In the genomic region with DNA sequence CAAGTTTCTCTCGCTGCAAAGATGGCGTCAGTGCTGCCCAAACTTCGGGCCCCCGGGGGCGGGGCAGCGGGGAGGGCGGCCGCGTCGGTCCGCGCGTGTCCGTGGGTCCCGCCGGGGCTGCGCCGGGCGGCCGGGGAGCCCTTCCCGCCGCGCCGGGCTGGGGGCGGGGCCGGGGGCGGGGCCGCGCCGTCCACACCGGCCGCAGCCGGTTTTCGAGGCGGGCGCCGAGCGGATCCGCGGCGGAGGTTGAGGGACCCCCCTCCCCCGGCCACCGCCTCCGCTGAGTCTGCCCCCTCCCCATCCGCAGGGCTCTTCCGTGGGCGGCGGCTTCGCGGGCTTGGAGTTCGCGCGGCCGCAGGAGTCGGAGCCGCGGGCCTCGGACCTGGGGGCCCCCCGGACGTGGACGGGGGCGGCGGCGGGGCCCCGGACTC, we compare ENCODE assay signal across 8 cellular contexts. TPM values are rescaled to one million over a fixed set of nuclear protein-coding genes. Genes with fewer than 3 reads are reported as not detected.
DNase-seq lines count a peak whose midpoint lies in the region; ATAC-seq and TF ChIP-seq lines count a peak whose summit lies in the region.

No MANE protein-coding gene starts in this region.

- peak; percentile 41 to 62 for ATAC-seq in natural killer cell treated with Interleukin-12 subunit alpha and Interleukin-12 subunit beta and Interleukin-15 and Interleukin-18, amount 100 ng/mL, for 72 hours
- no peak for ATAC-seq in GM18870 (IDR thresholded peaks at IDR 0.05; ENCODE audit: unreplicated experiment)

- H3K4me3 ChIP-seq in NB4 (ENCODE audit: low read depth, low read length) (peak overlapping the region; percentile 74), fibroblast of the aortic adventitia (ENCODE audit: low read depth, low read length) (peak overlapping the region; percentile 78)

- no peaks in the 10 kb centered on the region for H3K9me3 Mint-ChIP-seq in natural killer cell treated with Interleukin-12 subunit alpha and Interleukin-12 subunit beta and Interleukin-15 and Interleukin-18, amount 100 ng/mL, for 72 hours

- DNase-seq in GM13977 (ENCODE audit: low spot score) = peak; percentile 80
- DNase-seq in NB4 (ENCODE audit: low read depth) = peak; percentile 76
- peak; percentile 53 for DNase-seq in activated T-helper 1 cell treated with Interleukin-2 at 50 U/mL for 16 hours (ENCODE audit: low read depth)
- DNase-seq in fibroblast of the aortic adventitia (ENCODE audit: low read depth) = peak; percentile 22
- no peak for DNase-seq in natural killer cell treated with Interleukin-12 subunit alpha and Interleukin-12 subunit beta and Interleukin-15 and Interleukin-18, amount 100 ng/mL, for 72 hours (ENCODE audit: low spot score)
- DNase-seq in middle frontal gyrus (ENCODE audit: extremely low spot score, low spot score) = no peak

- H3K27ac ChIP-seq in 22Rv1 = peak overlapping the region; percentile 98

- TF ChIP-seq CTCF in 22Rv1 (IDR thresholded peaks at IDR 0.05) (no peak), GM13977 (IDR thresholded peaks at IDR 0.05; ENCODE audit: extremely low read depth, insufficient read depth, missing control alignments) (no peak), NB4 (IDR thresholded peaks at IDR 0.05; ENCODE audit: low read depth, low read length) (no peak), fibroblast of the aortic adventitia (IDR thresholded peaks at IDR 0.05; ENCODE audit: insufficient read depth, low read length) (no peak)

- in situ Hi-C loops in GM13977 (cut with MboI; ENCODE audit: low pct_unique_long_range_greater_than_20kb, low sequenced_read_pairs, unreplicated experiment) = no loop called here

- peaks cover 12 to 15% of the 10 kb centered on the region in 2 donors for H3K4me1 Mint-ChIP-seq in natural killer cell treated with Interleukin-12 subunit alpha and Interleukin-12 subunit beta and Interleukin-15 and Interleukin-18, amount 100 ng/mL, for 72 hours (ENCODE audit: low read depth in 2 of 2)

- no peaks in the 10 kb centered on the region for H3K36me3 Mint-ChIP-seq in natural killer cell treated with Interleukin-12 subunit alpha and Interleukin-12 subunit beta and Interleukin-15 and Interleukin-18, amount 100 ng/mL, for 72 hours

- H3K27me3 Mint-ChIP-seq in natural killer cell treated with Interleukin-12 subunit alpha and Interleukin-12 subunit beta and Interleukin-15 and Interleukin-18, amount 100 ng/mL, for 72 hours = no peaks in the 10 kb centered on the region

- no peak overlapping the region for H3K27ac Mint-ChIP-seq in natural killer cell treated with Interleukin-12 subunit alpha and Interleukin-12 subunit beta and Interleukin-15 and Interleukin-18, amount 100 ng/mL, for 72 hours

- TF ChIP-seq POLR2A in NB4 (IDR thresholded peaks at IDR 0.05; ENCODE audit: extremely low read depth, insufficient read length) = no peak

- no peak overlapping the region for H3K4me3 Mint-ChIP-seq in natural killer cell treated with Interleukin-12 subunit alpha and Interleukin-12 subunit beta and Interleukin-15 and Interleukin-18, amount 100 ng/mL, for 72 hours

RNA-seq across cellular contexts. Expression of a gene that starts 0.5 kb away (rescaled TPM):
- 31.9 and 39.2 TPM in 2 replicates for total RNA-seq in fibroblast of the aortic adventitia (ENCODE audit: low replicate concordance)
- 10 to 100 TPM; 21.0 to 31.1 TPM for total RNA-seq in natural killer cell treated with Interleukin-12 subunit alpha and Interleukin-12 subunit beta and Interleukin-15 and Interleukin-18, amount 100 ng/mL, for 72 hours

RNA-seq across cellular contexts. Expression of a gene that starts 3.6 kb away (rescaled TPM):
- total RNA-seq in fibroblast of the aortic adventitia (ENCODE audit: low replicate concordance) = 1.7 and 2.1 TPM in 2 replicates
- 10 to 100 TPM in 1 of 2 donors, 1 to 10 TPM in 1; 9.3 to 15.7 TPM for total RNA-seq in natural killer cell treated with Interleukin-12 subunit alpha and Interleukin-12 subunit beta and Interleukin-15 and Interleukin-18, amount 100 ng/mL, for 72 hours

RNA-seq across cellular contexts. Expression of a gene that starts 32.2 kb away (rescaled TPM):
- total RNA-seq in fibroblast of the aortic adventitia (ENCODE audit: low replicate concordance) = 11.8 and 15.8 TPM in 2 replicates
- total RNA-seq in natural killer cell treated with Interleukin-12 subunit alpha and Interleukin-12 subunit beta and Interleukin-15 and Interleukin-18, amount 100 ng/mL, for 72 hours = 10 to 100 TPM; 40.8 to 53.0 TPM

RNA-seq across cellular contexts. Expression of a gene that starts 32.3 kb away (rescaled TPM):
- total RNA-seq in fibroblast of the aortic adventitia (ENCODE audit: low replicate concordance) = 25.7 and 30.6 TPM in 2 replicates
- total RNA-seq in natural killer cell treated with Interleukin-12 subunit alpha and Interleukin-12 subunit beta and Interleukin-15 and Interleukin-18, amount 100 ng/mL, for 72 hours = 10 to 100 TPM; 52.4 to 87.0 TPM

RNA-seq across cellular contexts. Expression of a gene that starts 43.6 kb away (rescaled TPM):
- 0.36 TPM in 1 of 2 replicates, not detected in the other for total RNA-seq in fibroblast of the aortic adventitia (ENCODE audit: low replicate concordance)
- not detected for total RNA-seq in natural killer cell treated with Interleukin-12 subunit alpha and Interleukin-12 subunit beta and Interleukin-15 and Interleukin-18, amount 100 ng/mL, for 72 hours

Comparison
In these comparisons a context has a peak if more than half of its experiments do, and no peak if none do; other contexts are left out.
1. DNase-seq: peak in GM13977 (single experiment), NB4 (single experiment), activated T-helper 1 cell treated with Interleukin-2 at 50 U/mL for 16 hours (single experiment) and fibroblast of the aortic adventitia (single experiment); none in natural killer cell treated with Interleukin-12 subunit alpha and Interleukin-12 subunit beta and Interleukin-15 and Interleukin-18, amount 100 ng/mL, for 72 hours (single experiment) and middle frontal gyrus (single experiment).